In the genomic region with DNA sequence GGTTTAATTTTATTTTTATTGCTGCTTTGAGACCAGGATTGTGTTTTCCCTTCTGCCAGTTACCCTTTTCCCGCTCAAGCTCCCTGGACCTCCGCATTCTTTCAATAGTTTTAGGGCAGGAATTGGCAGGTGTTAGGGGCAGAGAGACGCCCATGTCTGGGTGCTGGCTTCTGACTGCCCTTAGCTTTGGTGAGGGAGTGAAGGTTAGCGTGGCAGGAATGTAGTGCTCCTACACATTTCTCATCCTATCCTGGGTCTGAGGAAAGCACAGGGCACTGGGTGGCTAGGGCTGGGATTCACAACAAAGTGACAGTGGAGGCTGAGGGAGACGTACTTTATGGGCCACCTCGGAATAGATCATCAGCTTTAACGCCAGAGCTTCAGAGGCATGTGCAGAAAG, we compare ENCODE assay signal across 10 cellular contexts.
DNase-seq lines count a peak whose midpoint lies in the region; ATAC-seq and TF ChIP-seq lines count a peak whose summit lies in the region.
"Had no signal": no experiment of that assay in that cellular context is flagged by ENCODE, and none has a peak within 500 bp of the region (broad histone marks: within the 10 kb centered on the region; RNA-seq: fewer than 3 reads in every experiment).

No MANE protein-coding gene starts in this region.

- peak overlapping the region; percentile 80 for H3K27ac Mint-ChIP-seq in activated B cell treated with CpG ODN at 0.5 μM for 24 hours
- H3K27ac Mint-ChIP-seq in activated naive CD4-positive, alpha-beta T cell treated with anti-CD3 and anti-CD28 coated beads, Interleukin-2, amount 50 U/mL, for 72 hours = peak overlapping the region in 1 of 2 donors; percentile 13
- H3K27ac Mint-ChIP-seq: activated CD8-positive, alpha-beta memory T cell treated with anti-CD3 and anti-CD28 coated beads, Interleukin-2, amount 10 ng/mL, durations not matched to agents 7 days and 5 days had no signal

- POLR2A ChIA-PET in activated B cell treated with CpG ODN at 0.5 μM for 24 hours (lab: Charles Lee) = interaction anchor here (0.6 to 4.6 kb wide), 8 partner anchors 13 to 428 kb away, joined by 3 to 27 read pairs (median 3); partner anchors contain the start of gene ZFP36L1

- no peaks in the 10 kb centered on the region for H3K27me3 Mint-ChIP-seq in activated B cell treated with CpG ODN at 0.5 μM for 24 hours
- H3K27me3 Mint-ChIP-seq: activated CD8-positive, alpha-beta memory T cell treated with anti-CD3 and anti-CD28 coated beads, Interleukin-2, amount 10 ng/mL, durations not matched to agents 7 days and 5 days had no signal

- peaks cover 5% of the 10 kb centered on the region for H3K36me3 Mint-ChIP-seq in activated B cell treated with CpG ODN at 0.5 μM for 24 hours (ENCODE audit: low read depth)
- H3K36me3 Mint-ChIP-seq in activated naive CD4-positive, alpha-beta T cell treated with anti-CD3 and anti-CD28 coated beads, Interleukin-2, amount 50 U/mL, for 72 hours = no peaks in the 10 kb centered on the region
- H3K36me3 Mint-ChIP-seq: activated CD8-positive, alpha-beta memory T cell treated with anti-CD3 and anti-CD28 coated beads, Interleukin-2, amount 10 ng/mL, durations not matched to agents 7 days and 5 days had no signal

- no peak for ATAC-seq in activated B cell treated with CpG ODN at 0.5 μM for 24 hours (ENCODE audit: low read depth)
- no peak for ATAC-seq in GM21786 (IDR thresholded peaks at IDR 0.05; ENCODE audit: unreplicated experiment)
- ATAC-seq in activated naive CD4-positive, alpha-beta T cell treated with anti-CD3 and anti-CD28 coated beads, Interleukin-2, amount 50 U/mL, for 72 hours = no peak
- ATAC-seq: activated CD8-positive, alpha-beta memory T cell treated with anti-CD3 and anti-CD28 coated beads, Interleukin-2, amount 10 ng/mL, durations not matched to agents 7 days and 5 days had no signal

- peak; percentile 51 for DNase-seq in Daoy (ENCODE audit: low read depth)
- DNase-seq in activated B cell treated with CpG ODN at 0.5 μM for 24 hours = no peak
- peak; percentile 25 for DNase-seq in iPS-NIHi11 (ENCODE audit: low spot score)
- DNase-seq in renal cortical epithelial cell (ENCODE audit: low read depth) = peak; percentile 52
- no peak for DNase-seq in activated naive CD4-positive, alpha-beta T cell treated with anti-CD3 and anti-CD28 coated beads, Interleukin-2, amount 50 U/mL, for 72 hours (ENCODE audit: low spot score in 2 of 2)
- no peak for DNase-seq in stimulated activated CD4-positive, alpha-beta T cell treated with anti-CD3 and anti-CD28 coated beads, Interleukin-4, amount 100 ng/mL, for 4 hours
- no peak for DNase-seq in SW 1271 (lab: John Stamatoyannopoulos, UW)
- DNase-seq: activated CD8-positive, alpha-beta memory T cell treated with anti-CD3 and anti-CD28 coated beads, Interleukin-2, amount 10 ng/mL, durations not matched to agents 7 days and 5 days; MV-4-11 had no signal

- peaks cover 92% of the 10 kb centered on the region for H3K4me1 Mint-ChIP-seq in activated B cell treated with CpG ODN at 0.5 μM for 24 hours

- no peaks in the 10 kb centered on the region for H3K9me3 Mint-ChIP-seq in activated B cell treated with CpG ODN at 0.5 μM for 24 hours
- no peaks in the 10 kb centered on the region for H3K9me3 Mint-ChIP-seq in activated naive CD4-positive, alpha-beta T cell treated with anti-CD3 and anti-CD28 coated beads, Interleukin-2, amount 50 U/mL, for 72 hours

- CTCF ChIA-PET in activated B cell treated with CpG ODN at 0.5 μM for 24 hours (lab: Charles Lee) = interaction anchor here (0.8 kb wide), 1 partner anchor 9 kb away, joined by 3 read pairs; no protein-coding TSS in a partner anchor

- peak overlapping the region; percentile 6 for H3K4me3 Mint-ChIP-seq in activated B cell treated with CpG ODN at 0.5 μM for 24 hours
- H3K4me3 Mint-ChIP-seq: activated CD8-positive, alpha-beta memory T cell treated with anti-CD3 and anti-CD28 coated beads, Interleukin-2, amount 10 ng/mL, durations not matched to agents 7 days and 5 days had no signal

- intact Hi-C loops in activated B cell treated with CpG ODN at 0.5 μM for 24 hours (cut with micrococcal nuclease) = loop anchor here (5.0 kb wide), 1 partner anchor 37 kb away; no protein-coding TSS in a partner anchor

- no peak for TF ChIP-seq CTCF in activated B cell treated with CpG ODN at 0.5 μM for 24 hours (IDR thresholded peaks at IDR 0.05)

Comparison
In these comparisons a context has a peak if more than half of its experiments do, and no peak if none do; other contexts are left out.
1. DNase-seq: peak in Daoy (single experiment), iPS-NIHi11 (single experiment) and renal cortical epithelial cell (single experiment); none in activated B cell treated with CpG ODN at 0.5 μM for 24 hours (single experiment), activated naive CD4-positive, alpha-beta T cell treated with anti-CD3 and anti-CD28 coated beads, Interleukin-2, amount 50 U/mL, for 72 hours (0 of 2), stimulated activated CD4-positive, alpha-beta T cell treated with anti-CD3 and anti-CD28 coated beads, Interleukin-4, amount 100 ng/mL, for 4 hours (0 of 2) and SW 1271 (0 of 2).